Comparison of ENCODE assay signal across 8 cellular contexts in genomic region chr11:5476184-5476819, GRCh38.
DNase-seq lines count a peak whose midpoint lies in the region; ATAC-seq and TF ChIP-seq lines count a peak whose summit lies in the region.

No MANE protein-coding gene starts in this region.

- in situ Hi-C loops in GM13976 (cut with MboI; ENCODE audit: low sequenced_read_pairs, unreplicated experiment), result no loop called here

- no peaks in the 10 kb centered on the region for H3K79me2 ChIP-seq in OCI-LY1 (ENCODE audit: insufficient read depth, low read length)

- H3K4me3 ChIP-seq in OCI-LY1 (ENCODE audit: low read depth, low read length, poor library complexity, severe bottlenecking), result no peak overlapping the region

- no peaks in the 10 kb centered on the region for H3K27me3 ChIP-seq in OCI-LY1 (ENCODE audit: insufficient read depth, low read length)

- no peak overlapping the region for H3K27ac ChIP-seq in OCI-LY1 (ENCODE audit: low read depth, low read length, poor library complexity, severe bottlenecking)

- TF ChIP-seq CTCF in GM13976 (IDR thresholded peaks at IDR 0.05; ENCODE audit: borderline replicate concordance, control extremely low read depth, extremely low read depth, insufficient read depth, missing control alignments) (peak; percentile 61), OCI-LY1 (IDR thresholded peaks at IDR 0.05; ENCODE audit: low read length) (peak; percentile 85)

- H3K4me2 ChIP-seq in OCI-LY1 (ENCODE audit: low read length), result no peak overlapping the region

- H2AFZ ChIP-seq in OCI-LY1 (ENCODE audit: low read length), result no peak overlapping the region

- no peaks in the 10 kb centered on the region for H3K36me3 ChIP-seq in OCI-LY1 (ENCODE audit: insufficient read depth, low read length)

- DNase-seq in AML-193 (lab: John Stamatoyannopoulos, UW) (peak; percentile 32 to 48), GM13976 (ENCODE audit: low spot score) (peak; percentile 72), amniotic epithelial cell (ENCODE audit: low read depth) (peak; percentile 43), iPS DF 4.7 (ENCODE audit: extremely low read depth, low spot score) (peak; percentile 25)
- DNase-seq in stimulated activated CD4-positive, alpha-beta T cell treated with anti-CD3 and anti-CD28 coated beads, Interleukin-12 subunit alpha, Interleukin-12 subunit beta, amount 100 ng/mL, for 48 hours (ENCODE audit: low read depth in 2 of 3, low spot score in 1 of 3), result peak in 2 of 3 donors; percentile 5 to 33

- no peaks in the 10 kb centered on the region for H3K9me2 ChIP-seq in OCI-LY1 (ENCODE audit: low read depth, low read length)

- H3K9me3 ChIP-seq in OCI-LY1 (ENCODE audit: low read length), result no peaks in the 10 kb centered on the region

- no peaks in the 10 kb centered on the region for H3F3A ChIP-seq in OCI-LY1 (ENCODE audit: insufficient read depth, low read length)

- H4K20me1 ChIP-seq in OCI-LY1 (ENCODE audit: insufficient read depth, low read length), result no peaks in the 10 kb centered on the region

- H3K4me1 ChIP-seq in OCI-LY1 (ENCODE audit: insufficient read depth, low read length, severe bottlenecking), result no peaks in the 10 kb centered on the region

- ATAC-seq in HG03045 (IDR thresholded peaks at IDR 0.05; ENCODE audit: unreplicated experiment) (peak; percentile 84), GM21360 (IDR thresholded peaks at IDR 0.05; ENCODE audit: unreplicated experiment) (no peak)

- no peak overlapping the region for H3K9ac ChIP-seq in OCI-LY1 (ENCODE audit: low read length)

Comparison
In these comparisons a context has a peak if more than half of its experiments do, and no peak if none do; other contexts are left out.
1. DNase-seq: peak in every context shown above with its lines; median percentile 72 in GM13976; 43 in amniotic epithelial cell; 40 in AML-193; 25 in iPS DF 4.7; 19 in stimulated activated CD4-positive, alpha-beta T cell treated with anti-CD3 and anti-CD28 coated beads, Interleukin-12 subunit alpha, Interleukin-12 subunit beta, amount 100 ng/mL, for 48 hours.